Comparison of ENCODE assay signal across 8 cellular contexts in the genomic region with DNA sequence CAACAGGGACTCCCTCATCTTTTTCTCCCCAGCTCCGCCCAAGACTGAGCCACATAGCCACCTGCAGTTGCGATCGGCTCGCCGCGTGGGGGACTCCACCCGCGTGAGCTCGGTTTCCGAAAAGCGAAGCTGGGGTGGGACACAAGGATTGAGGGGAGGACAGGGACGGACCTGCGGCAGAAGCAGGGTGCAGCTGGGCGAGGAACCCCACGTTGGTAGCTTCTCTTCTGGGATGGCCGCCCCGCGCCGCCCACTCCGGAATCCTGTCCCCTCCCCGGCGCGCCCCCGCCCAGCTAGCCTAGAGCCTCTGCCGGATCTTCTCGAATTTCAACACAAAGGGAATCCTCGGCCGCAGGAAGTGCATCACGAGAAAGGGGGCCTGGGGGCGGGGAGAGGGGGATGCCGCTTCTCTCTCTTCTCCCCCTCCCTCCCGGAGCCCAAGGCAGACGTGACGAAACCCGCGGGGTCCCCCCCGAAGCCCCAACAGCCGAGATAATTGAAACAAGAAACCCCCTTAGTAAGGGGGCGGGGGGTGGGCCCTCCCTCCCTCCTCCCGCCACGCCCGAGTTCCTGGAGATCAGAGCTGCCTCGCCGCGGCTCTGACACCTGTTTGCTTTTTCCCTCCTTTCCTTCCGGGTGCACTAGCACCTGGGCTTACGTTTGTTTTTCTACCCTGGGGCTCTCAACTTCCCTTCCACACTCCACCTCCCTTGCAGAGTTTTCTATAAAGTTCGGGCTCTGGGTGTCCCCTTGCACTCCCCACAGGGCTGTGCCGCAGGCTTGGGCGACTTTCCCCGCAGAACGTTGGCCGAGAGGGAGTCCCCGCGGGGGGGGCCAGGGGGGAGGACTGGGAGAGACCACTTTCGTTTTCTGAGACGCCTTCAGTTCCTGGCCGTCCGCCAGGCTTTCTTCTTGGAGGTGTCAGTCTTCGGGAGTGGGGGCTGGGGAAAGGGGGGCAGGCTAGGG. TPM values are rescaled to one million over a fixed set of nuclear protein-coding genes. Genes with fewer than 3 reads are reported as not detected.
DNase-seq lines count a peak whose midpoint lies in the region; ATAC-seq and TF ChIP-seq lines count a peak whose summit lies in the region.

No MANE protein-coding gene starts in this region.

- H3K36me3 Mint-ChIP-seq in CD4-positive, alpha-beta T cell (ENCODE audit: low read depth) = no peaks in the 10 kb centered on the region

- intact Hi-C loops in CD4-positive, alpha-beta T cell (cut with DNase I, micrococcal nuclease) = loop anchor here in 1 of 2 experiments (10.0 kb wide), 1 partner anchor 798 kb away; the partner anchor contains the start of gene RAB5A

- H3K9me3 Mint-ChIP-seq in CD4-positive, alpha-beta T cell = peaks cover 8% of the 10 kb centered on the region

- ATAC-seq in CD4-positive, alpha-beta T cell (ENCODE audit: poor library complexity) = peak; percentile 76
- ATAC-seq in GM19468 (IDR thresholded peaks at IDR 0.05; ENCODE audit: extremely low read depth, unreplicated experiment) = peak; percentile 59

- peak overlapping the region; percentile 94 for H3K4me3 Mint-ChIP-seq in CD4-positive, alpha-beta T cell

- CTCF ChIA-PET in CD4-positive, alpha-beta T cell (lab: Charles Lee) = no interaction called here

- peaks cover 13% of the 10 kb centered on the region for H3K4me1 ChIP-seq in mononuclear cell (ENCODE audit: insufficient read depth, low read length)

- peak; percentile 48 for TF ChIP-seq CTCF in CD4-positive, alpha-beta T cell (IDR thresholded peaks at IDR 0.05)
- TF ChIP-seq CTCF in HL-60 (IDR thresholded peaks at IDR 0.05; ENCODE audit: insufficient read depth, low read length) (no peak), epithelial cell of proximal tubule (conservative IDR thresholded peaks at IDR 0.05; ENCODE audit: low read depth, low read length) (peak; percentile 48)

- peak overlapping the region; percentile 78 for H3K27ac Mint-ChIP-seq in CD4-positive, alpha-beta T cell

- H3K27me3 Mint-ChIP-seq in CD4-positive, alpha-beta T cell = peaks cover 52% of the 10 kb centered on the region

- POLR2A ChIA-PET in CD4-positive, alpha-beta T cell (lab: Charles Lee) = no interaction called here

- H3K4me1 Mint-ChIP-seq in CD4-positive, alpha-beta T cell (ENCODE audit: low read depth) = peaks cover 25% of the 10 kb centered on the region

- peaks cover 36% of the 10 kb centered on the region for H3K27me3 ChIP-seq in CD4-positive, alpha-beta T cell (ENCODE audit: control insufficient read depth, insufficient read depth, low read length)
- H3K27me3 ChIP-seq in HL-60 (ENCODE audit: insufficient read depth, poor library complexity, severe bottlenecking) (peaks cover 26% of the 10 kb centered on the region), mononuclear cell (ENCODE audit: insufficient read depth, low read length) (peaks cover 40% of the 10 kb centered on the region)

- DNase-seq in CD4-positive, alpha-beta T cell = peak; percentile 21 to 52 (median 50)
- peak; percentile 6 to 21 for DNase-seq in HL-60 (ENCODE audit: low read depth in 1 of 2, low spot score in 1 of 2)
- peak; percentile 54 for DNase-seq in NOMO-1 treated with DMSO at 0.1 percent for 48 hours (lab: John Stamatoyannopoulos, UW; ENCODE audit: unreplicated experiment)
- peak; percentile 56 for DNase-seq in activated T-cell treated with anti-CD3 and anti-CD28 coated beads for 4 hours
- no peak for DNase-seq in epithelial cell of proximal tubule (ENCODE audit: low read depth)
- peak; percentile 11 to 21 for DNase-seq in stimulated activated CD8-positive, alpha-beta memory T cell treated with anti-CD3 and anti-CD28 coated beads, Interleukin-2, amount 100 ng/mL, for 1 hour (ENCODE audit: low read depth in 2 of 2)

- no peaks in the 10 kb centered on the region for H3K9me3 ChIP-seq in CD4-positive, alpha-beta T cell (ENCODE audit: control insufficient read depth, low read length)
- H3K9me3 ChIP-seq in mononuclear cell (ENCODE audit: low read depth, low read length) = no peaks in the 10 kb centered on the region

- H3K27ac ChIP-seq in CD4-positive, alpha-beta T cell (ENCODE audit: low read depth, low read length) = peak overlapping the region; percentile 13
- H3K27ac ChIP-seq in HL-60 (replicated peaks) = no peak overlapping the region

- H3K4me3 ChIP-seq in HL-60 (replicated peaks; ENCODE audit: insufficient read depth, low read length) (peak overlapping the region; percentile 29), epithelial cell of proximal tubule (ENCODE audit: low read depth, low read length) (peak overlapping the region; percentile 64), mononuclear cell (ENCODE audit: low read length) (peak overlapping the region; percentile 47)

RNA-seq across cellular contexts. Expression of gene KCNH8, which starts 1.3 kb away (rescaled TPM):
- not detected for total RNA-seq in CD4-positive, alpha-beta T cell
- total RNA-seq in epithelial cell of proximal tubule (0.40 TPM in 1 of 2 replicates, not detected in the other), mononuclear cell (1.0 TPM)
